Comparison of ENCODE assay signal across 8 cellular contexts in the genomic region with DNA sequence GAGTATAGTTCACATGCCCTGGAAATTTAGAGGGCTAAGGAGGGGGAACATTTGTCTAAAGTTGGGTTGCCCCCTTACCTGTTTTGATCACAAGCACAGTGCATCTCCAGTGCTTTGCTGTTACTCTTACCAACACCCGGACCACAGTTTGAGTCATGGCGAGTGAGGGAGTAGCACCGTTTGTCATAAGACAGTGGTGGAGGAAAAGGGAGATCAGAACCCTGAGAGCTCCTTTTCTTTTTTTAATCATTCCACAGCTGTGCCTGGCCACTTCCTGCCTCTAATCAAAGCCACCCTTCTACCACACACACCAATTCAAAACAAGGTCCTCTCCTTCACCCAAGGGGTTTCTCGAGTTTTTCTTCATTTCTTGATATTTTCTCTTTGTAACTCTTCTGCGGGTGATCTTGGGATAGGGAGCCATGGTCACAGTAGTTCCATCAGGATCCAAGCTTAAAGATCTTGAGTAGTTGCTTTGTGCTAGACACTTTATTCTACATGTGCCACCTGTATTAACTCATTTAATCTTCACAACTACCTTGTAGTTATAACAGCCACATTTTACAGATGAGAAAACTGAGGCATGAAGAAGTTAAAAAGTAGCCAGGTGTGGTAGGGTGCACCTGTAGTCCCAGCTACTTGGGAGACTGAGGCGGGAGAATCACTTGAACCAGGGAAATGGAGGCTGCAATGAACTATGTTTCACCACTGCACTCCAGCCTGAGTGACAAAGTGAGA. TPM values are rescaled to one million over a fixed set of nuclear protein-coding genes. Genes with fewer than 3 reads are reported as not detected.
DNase-seq lines count a peak whose midpoint lies in the region; ATAC-seq and TF ChIP-seq lines count a peak whose summit lies in the region.

No MANE protein-coding gene starts in this region.

- no peak for TF ChIP-seq CTCF in chondrocyte (IDR thresholded peaks at IDR 0.05)

- no peaks in the 10 kb centered on the region for H3K9me3 Mint-ChIP-seq in T-helper 2 cell treated with Interferon-gamma antibody and Interleukin-4, amounts not matched to agents 5 μg/mL and 100 μg/mL, for 36 hours
- no peaks in the 10 kb centered on the region for H3K9me3 Mint-ChIP-seq in chondrocyte (ENCODE audit: low read depth)

- ATAC-seq in left colon: no peak

- DNase-seq in T-helper 2 cell treated with Interferon-gamma antibody and Interleukin-4, amounts not matched to agents 5 μg/mL and 100 μg/mL, for 36 hours (ENCODE audit: low spot score): peak; percentile 68
- DNase-seq in chondrocyte (ENCODE audit: low spot score) (no peak), D341Med (ENCODE audit: low spot score) (no peak), DMS53 treated with DMSO at 0.1 percent for 48 hours (lab: John Stamatoyannopoulos, UW; ENCODE audit: unreplicated experiment) (no peak), NCI-H748 (lab: John Stamatoyannopoulos, UW; ENCODE audit: unreplicated experiment) (no peak), left colon (no peak)
- peak; percentile 30 to 34 for DNase-seq in stimulated activated CD4-positive, alpha-beta T cell treated with anti-CD3 and anti-CD28 coated beads, Interleukin-2, amount 100 ng/mL, for 48 hours

- peak overlapping the region; percentile 73 for H3K4me3 Mint-ChIP-seq in T-helper 2 cell treated with Interferon-gamma antibody and Interleukin-4, amounts not matched to agents 5 μg/mL and 100 μg/mL, for 36 hours
- no peak overlapping the region for H3K4me3 Mint-ChIP-seq in chondrocyte (ENCODE audit: unreplicated experiment)

- H3K27me3 Mint-ChIP-seq in T-helper 2 cell treated with Interferon-gamma antibody and Interleukin-4, amounts not matched to agents 5 μg/mL and 100 μg/mL, for 36 hours (ENCODE audit: low read depth): no peaks in the 10 kb centered on the region
- H3K27me3 Mint-ChIP-seq in chondrocyte (ENCODE audit: low read depth): no peaks in the 10 kb centered on the region

- peaks cover 51% of the 10 kb centered on the region for H3K4me1 Mint-ChIP-seq in T-helper 2 cell treated with Interferon-gamma antibody and Interleukin-4, amounts not matched to agents 5 μg/mL and 100 μg/mL, for 36 hours (ENCODE audit: low read depth)
- H3K4me1 Mint-ChIP-seq in chondrocyte (ENCODE audit: low read depth): peaks cover 45% of the 10 kb centered on the region

- intact Hi-C loops in left colon (cut with DNase I, micrococcal nuclease): no loop called here

- peak; percentile 20 for TF ChIP-seq POLR2A in GM19193 (IDR thresholded peaks at IDR 0.05; ENCODE audit: extremely low read depth, insufficient read depth, insufficient read length)

- peak overlapping the region; percentile 91 for H3K27ac Mint-ChIP-seq in T-helper 2 cell treated with Interferon-gamma antibody and Interleukin-4, amounts not matched to agents 5 μg/mL and 100 μg/mL, for 36 hours
- peak overlapping the region; percentile 91 for H3K27ac Mint-ChIP-seq in chondrocyte (ENCODE audit: unreplicated experiment)

- H3K36me3 Mint-ChIP-seq in T-helper 2 cell treated with Interferon-gamma antibody and Interleukin-4, amounts not matched to agents 5 μg/mL and 100 μg/mL, for 36 hours (ENCODE audit: low read depth): no peaks in the 10 kb centered on the region
- H3K36me3 Mint-ChIP-seq in chondrocyte (ENCODE audit: low read depth): no peaks in the 10 kb centered on the region

RNA-seq across cellular contexts. Expression of a gene that starts 5.0 kb away (rescaled TPM):
- total RNA-seq in chondrocyte (0.51 to 1.9 TPM (median 1.1 TPM) in 3 replicates), left colon (not detected)

RNA-seq across cellular contexts. Expression of a gene that starts 15.1 kb away (rescaled TPM):
- total RNA-seq in chondrocyte (121 to 133 TPM (median 128 TPM) in 3 replicates), left colon (10 to 100 TPM; 45.6 to 54.1 TPM)

RNA-seq across cellular contexts. Expression of a gene that starts 49.5 kb away (rescaled TPM):
- total RNA-seq in chondrocyte (0.85 to 11.4 TPM (median 10.5 TPM) in 3 replicates), left colon (10 to 100 TPM in 1 of 2 donors, 1 to 10 TPM in 1; 3.2 to 11.9 TPM)

Comparison
In these comparisons a context has a peak if more than half of its experiments do, and no peak if none do; other contexts are left out.
1. DNase-seq: peak in T-helper 2 cell treated with Interferon-gamma antibody and Interleukin-4, amounts not matched to agents 5 μg/mL and 100 μg/mL, for 36 hours (single experiment) and stimulated activated CD4-positive, alpha-beta T cell treated with anti-CD3 and anti-CD28 coated beads, Interleukin-2, amount 100 ng/mL, for 48 hours (2 of 2); none in chondrocyte (single experiment), D341Med (single experiment), DMS53 treated with DMSO at 0.1 percent for 48 hours (single experiment), NCI-H748 (single experiment) and left colon (0 of 2).